In genomic region chr10:110616493-110617033, GRCh38 we compare ENCODE assay signal across 30 cellular contexts. TPM values are rescaled to one million over a fixed set of nuclear protein-coding genes. Genes with fewer than 3 reads are reported as not detected.
"Had no signal": no experiment of that assay in that cellular context is flagged by ENCODE, and none has a peak within 500 bp of the region (broad histone marks: within the 10 kb centered on the region; RNA-seq: fewer than 3 reads in every experiment).

No MANE protein-coding gene starts in this region.

- H3K36me3 ChIP-seq: breast epithelium, colonic mucosa, esophagus squamous epithelium, heart right ventricle, spleen, stomach, thyroid gland, upper lobe of right lung had no signal

- H3K4me1 Mint-ChIP-seq: central memory CD8-positive, alpha-beta T cell had no signal

- H3K9ac ChIP-seq: SK-N-SH had no signal

- H3K27me3 ChIP-seq: breast epithelium, colonic mucosa, heart right ventricle, spleen, stomach, thyroid gland, upper lobe of right lung had no signal

- H3K27me3 Mint-ChIP-seq: central memory CD8-positive, alpha-beta T cell had no signal

- H3K4me3 ChIP-seq: breast epithelium, colonic mucosa, esophagus squamous epithelium, heart right ventricle, lung, spleen, stomach, thyroid gland, upper lobe of right lung had no signal

- FAIRE-seq: endometrium had no signal

- H3K27ac Mint-ChIP-seq: activated CD4-positive, alpha-beta T cell treated with anti-CD3 and anti-CD28 coated beads, Interleukin-2, amount 10 ng/mL, durations not matched to agents 7 days and 5 days; activated naive CD4-positive, alpha-beta T cell treated with anti-CD3 and anti-CD28 coated beads for 36 hours; T-helper 1 cell treated with Interleukin-12 subunit alpha and Interleukin-12 subunit beta and Interleukin-4 antibody, amounts not matched to agents 30 μg/mL and 1 μg/mL, for 36 hours had no signal

- ATAC-seq: heart right ventricle, left lobe of liver, right cardiac atrium had no signal

- H3K4me3 Mint-ChIP-seq: activated CD4-positive, alpha-beta T cell treated with anti-CD3 and anti-CD28 coated beads, Interleukin-2, amount 10 ng/mL, durations not matched to agents 7 days and 5 days; activated naive CD4-positive, alpha-beta T cell treated with anti-CD3 and anti-CD28 coated beads for 36 hours; central memory CD8-positive, alpha-beta T cell; T-helper 1 cell treated with Interleukin-12 subunit alpha and Interleukin-12 subunit beta and Interleukin-4 antibody, amounts not matched to agents 30 μg/mL and 1 μg/mL, for 36 hours had no signal

- H3K9me3 Mint-ChIP-seq: activated CD4-positive, alpha-beta T cell treated with anti-CD3 and anti-CD28 coated beads, Interleukin-2, amount 10 ng/mL, durations not matched to agents 7 days and 5 days; activated naive CD4-positive, alpha-beta T cell treated with anti-CD3 and anti-CD28 coated beads for 36 hours; central memory CD8-positive, alpha-beta T cell; nephron had no signal

- H3K4me1 ChIP-seq: breast epithelium, colonic mucosa, esophagus squamous epithelium, stomach, thyroid gland, upper lobe of right lung had no signal

- H3K4me2 ChIP-seq: SK-N-SH had no signal

- H3K9me3 ChIP-seq: breast epithelium, colonic mucosa, esophagus squamous epithelium, SK-N-SH, stomach, thyroid gland, upper lobe of right lung had no signal

- H3K27ac ChIP-seq: breast epithelium, colonic mucosa, epithelial cell of prostate, esophagus squamous epithelium, heart right ventricle, spleen, stomach, thyroid gland, upper lobe of right lung had no signal

- DNase-seq: activated CD4-positive, alpha-beta T cell treated with anti-CD3 and anti-CD28 coated beads, Interleukin-2, amount 10 ng/mL, durations not matched to agents 7 days and 5 days; activated CD4-positive, CD25-positive, alpha-beta regulatory T cell treated with anti-CD3 and anti-CD28 coated beads, Interleukin-2, amount 50 U/mL, for 72 hours; activated CD8-positive, alpha-beta memory T cell treated with anti-CD3 and anti-CD28 coated beads for 24 hours; activated effector memory CD4-positive, alpha-beta T cell treated with Interleukin-2 at 50 U/mL for 16 hours; activated naive CD4-positive, alpha-beta T cell treated with anti-CD3 and anti-CD28 coated beads for 36 hours; amygdala; colonic mucosa; effector CD8-positive, alpha-beta T cell; esophagus squamous epithelium; foreskin melanocyte; heart right ventricle; posterior cingulate gyrus; right cardiac atrium; SK-N-SH; spleen; stimulated activated CD4-positive, alpha-beta T cell treated with anti-CD3 and anti-CD28 coated beads, Interleukin-2, amount 100 ng/mL, for 48 hours; stomach; SW 1271; T-helper 9 cell; thyroid gland; upper lobe of right lung had no signal

RNA-seq across cellular contexts. Expression of gene RBM20, which starts 27.6 kb away (rescaled TPM):
- total RNA-seq: activated CD4-positive, alpha-beta T cell treated with anti-CD3 and anti-CD28 coated beads, Interleukin-2, amount 10 ng/mL, durations not matched to agents 7 days and 5 days; osteoblast had no signal
